ENCODE assay signal across 9 cellular contexts in the genomic region with DNA sequence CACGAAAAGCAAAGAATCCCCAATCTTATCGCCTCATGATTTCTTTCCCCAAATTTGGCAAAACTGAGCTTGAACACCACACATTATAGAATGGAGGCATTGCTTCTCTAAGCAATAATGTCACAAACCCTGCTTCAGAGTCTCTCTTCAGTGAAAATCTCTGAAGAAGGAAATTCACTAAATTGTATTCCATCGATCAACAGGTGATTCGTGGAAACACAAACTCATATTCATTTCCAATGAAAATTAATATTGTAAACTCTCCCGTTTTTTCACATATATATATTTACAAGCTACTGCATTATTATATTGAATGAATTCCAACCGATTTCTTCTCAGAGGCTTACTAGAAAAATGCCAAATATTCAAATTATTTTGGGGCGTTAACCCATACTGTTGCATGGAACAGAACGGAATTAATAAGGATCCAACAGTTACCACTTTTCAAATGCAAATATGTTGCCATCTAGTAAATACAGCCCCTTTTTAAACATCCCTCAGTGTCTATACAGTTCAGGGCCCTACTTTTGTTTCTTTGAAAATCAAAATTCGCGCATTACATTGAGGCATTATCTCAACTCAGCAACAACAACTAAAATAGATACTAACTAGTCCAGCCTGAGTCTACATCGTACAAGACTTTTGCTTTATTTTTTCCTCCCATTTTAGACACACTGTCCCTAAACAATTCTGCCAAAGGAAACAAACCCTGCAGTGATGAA. TPM values are rescaled to one million over a fixed set of nuclear protein-coding genes. Genes with fewer than 3 reads are reported as not detected.
DNase-seq lines count a peak whose midpoint lies in the region; TF ChIP-seq lines count a peak whose summit lies in the region.
"Had no signal": no experiment of that assay in that cellular context is flagged by ENCODE, and none has a peak within 500 bp of the region (broad histone marks: within the 10 kb centered on the region; RNA-seq: fewer than 3 reads in every experiment).

No MANE protein-coding gene starts in this region.

- peaks cover 7% of the 10 kb centered on the region for H3F3A ChIP-seq in smooth muscle cell (ENCODE audit: low read depth)

- DNase-seq in ascending aorta (ENCODE audit: low spot score in 2 of 2) (no peak), inferior parietal cortex (ENCODE audit: extremely low spot score) (peak; percentile 47), smooth muscle cell (lab: John Stamatoyannopoulos, UW; ENCODE audit: unreplicated experiment) (no peak), NCI-H1417 treated with DMSO at 0.1 percent for 48 hours (lab: John Stamatoyannopoulos, UW) (no peak), KG1 (lab: John Stamatoyannopoulos, UW) (no peak), NCI-H524 (lab: John Stamatoyannopoulos, UW) (no peak)
- DNase-seq in stimulated activated CD4-positive, alpha-beta T cell treated with anti-CD3 and anti-CD28 coated beads, Interleukin-4, amount 100 ng/mL, for 4 hours = no peak
- DNase-seq: NK-92 treated with Interleukin-12 subunit alpha and Interleukin-12 subunit beta, amount 100 ng/mL, for 24 hours had no signal

- H3K79me2 ChIP-seq in smooth muscle cell (ENCODE audit: low read depth) = peaks cover 42% of the 10 kb centered on the region

- no peaks in the 10 kb centered on the region for H3K9me3 ChIP-seq in HUES6 (ENCODE audit: control insufficient read depth, insufficient read depth, low read depth, low read length)
- H3K9me3 ChIP-seq in ascending aorta = no peaks in the 10 kb centered on the region
- H3K9me3 ChIP-seq in smooth muscle cell (replicated peaks; ENCODE audit: low read depth) = no peaks in the 10 kb centered on the region

- TF ChIP-seq CTCF in ascending aorta (IDR thresholded peaks at IDR 0.05) (no peak), smooth muscle cell (IDR thresholded peaks at IDR 0.05; ENCODE audit: borderline replicate concordance, insufficient read depth, poor library complexity, severe bottlenecking) (no peak)

- H3K36me3 ChIP-seq in HUES6 (ENCODE audit: control insufficient read depth, insufficient read depth, low read length) = peaks cover 3% of the 10 kb centered on the region; the same call in 1 of the 2 replicates
- H3K36me3 ChIP-seq in ascending aorta = no peaks in the 10 kb centered on the region
- no peaks in the 10 kb centered on the region for H3K36me3 ChIP-seq in smooth muscle cell (ENCODE audit: low read depth)

- H3K9ac ChIP-seq in HUES6 (ENCODE audit: low read length) (peak overlapping the region; percentile 76), smooth muscle cell (ENCODE audit: low read depth) (peak overlapping the region; percentile 43)

- H3K4me2 ChIP-seq in smooth muscle cell = peak overlapping the region; percentile 93

- H3K4me3 ChIP-seq in HUES6 (ENCODE audit: low read depth, low read length) (peak overlapping the region; percentile 77), ascending aorta (peak overlapping the region; percentile 71 to 72), smooth muscle cell (peak overlapping the region; percentile 82)

- H4K20me1 ChIP-seq in smooth muscle cell (ENCODE audit: low read depth) = peaks cover 36% of the 10 kb centered on the region

- H3K4me1 ChIP-seq in HUES6 (ENCODE audit: control insufficient read depth, insufficient read depth, low read length) = peaks cover 31% of the 10 kb centered on the region
- peaks cover 3 to 23% of the 10 kb centered on the region in 2 donors for H3K4me1 ChIP-seq in ascending aorta
- peaks cover 15% of the 10 kb centered on the region for H3K4me1 ChIP-seq in smooth muscle cell (ENCODE audit: low read depth)

- peaks cover 8% of the 10 kb centered on the region; the same call in 1 of the 2 replicates for H3K27me3 ChIP-seq in HUES6 (ENCODE audit: control insufficient read depth, insufficient read depth, low read length)
- H3K27me3 ChIP-seq in ascending aorta = no peaks in the 10 kb centered on the region
- H3K27me3 ChIP-seq in smooth muscle cell (ENCODE audit: low read depth) = no peaks in the 10 kb centered on the region

- peak overlapping the region; percentile 2; the same call in 1 of the 2 replicates for H3K27ac ChIP-seq in HUES6 (ENCODE audit: low read depth, low read length)
- H3K27ac ChIP-seq in ascending aorta = peak overlapping the region; percentile 83 to 91
- peak overlapping the region; percentile 60 for H3K27ac ChIP-seq in smooth muscle cell (ENCODE audit: low read depth)

- peak overlapping the region; percentile 91 for H2AFZ ChIP-seq in smooth muscle cell (ENCODE audit: low read depth)

- intact Hi-C loops in ascending aorta (cut with DNase I) = loop anchor here (2.0 to 10.0 kb wide), 4 partner anchors 54 to 281 kb away; partner anchors contain the start of gene NUP153

- WGBS in smooth muscle cell (ENCODE audit: low lambda C conversion rate) = 44% methylated on average over 11 of the region's 11 CpGs

RNA-seq across cellular contexts. Expression of gene KIF13A, which starts 1.3 kb away (rescaled TPM):
- total RNA-seq in ascending aorta (28.9 TPM), smooth muscle cell (28.4 and 31.9 TPM in 2 replicates)
- 10.4 and 15.9 TPM in 2 replicates for polyA plus RNA-seq in smooth muscle cell

Comparison
In these comparisons a context has a peak if more than half of its experiments do, and no peak if none do; other contexts are left out.
1. H3K27ac ChIP-seq: peak in every context shown above with its lines; median percentile 87 in ascending aorta; 60 in smooth muscle cell; 2 in HUES6.